ENCODE assay signal across 1 cellular context in the genomic region with DNA sequence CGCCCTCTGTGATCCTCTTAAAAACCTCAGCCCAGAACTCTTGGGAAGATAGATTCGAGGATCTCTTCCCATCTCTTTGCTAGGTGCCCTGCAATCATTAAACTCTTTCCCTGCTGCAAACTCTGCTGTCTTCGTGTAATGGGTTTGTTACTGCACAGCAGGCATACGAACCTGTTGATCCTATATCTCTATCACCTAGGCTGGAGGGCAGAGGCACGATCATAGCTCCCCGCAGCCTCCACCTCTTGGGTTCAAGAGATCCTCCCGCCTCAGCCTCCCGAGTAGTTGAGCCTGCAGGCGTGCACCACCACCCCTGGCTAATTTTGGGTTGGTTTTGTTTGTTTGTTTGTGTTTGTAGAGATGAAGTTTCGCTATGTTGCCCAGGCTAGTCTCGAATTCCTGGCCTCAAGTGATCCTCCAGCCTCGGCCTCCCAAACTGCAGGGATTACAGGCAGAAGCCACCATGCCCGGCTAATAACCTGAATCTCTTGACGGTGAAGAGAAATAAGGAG.
TF ChIP-seq lines count a peak whose summit lies in the region.

No MANE protein-coding gene starts in this region.

TF ChIP-seq in HepG2, 621 proteins besides CTCF, POLR2A, EP300 and RAD21:
- TF ChIP-seq, protein P1, sequence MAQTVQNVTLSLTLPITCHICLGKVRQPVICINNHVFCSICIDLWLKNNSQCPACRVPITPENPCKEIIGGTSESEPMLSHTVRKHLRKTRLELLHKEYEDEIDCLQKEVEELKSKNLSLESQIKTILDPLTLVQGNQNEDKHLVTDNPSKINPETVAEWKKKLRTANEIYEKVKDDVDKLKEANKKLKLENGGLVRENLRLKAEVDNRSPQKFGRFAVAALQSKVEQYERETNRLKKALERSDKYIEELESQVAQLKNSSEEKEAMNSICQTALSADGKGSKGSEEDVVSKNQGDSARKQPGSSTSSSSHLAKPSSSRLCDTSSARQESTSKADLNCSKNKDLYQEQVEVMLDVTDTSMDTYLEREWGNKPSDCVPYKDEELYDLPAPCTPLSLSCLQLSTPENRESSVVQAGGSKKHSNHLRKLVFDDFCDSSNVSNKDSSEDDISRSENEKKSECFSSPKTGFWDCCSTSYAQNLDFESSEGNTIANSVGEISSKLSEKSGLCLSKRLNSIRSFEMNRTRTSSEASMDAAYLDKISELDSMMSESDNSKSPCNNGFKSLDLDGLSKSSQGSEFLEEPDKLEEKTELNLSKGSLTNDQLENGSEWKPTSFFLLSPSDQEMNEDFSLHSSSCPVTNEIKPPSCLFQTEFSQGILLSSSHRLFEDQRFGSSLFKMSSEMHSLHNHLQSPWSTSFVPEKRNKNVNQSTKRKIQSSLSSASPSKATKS (CRISPR knock-in tag; IDR thresholded peaks at IDR 0.05), result no peak
- TF ChIP-seq ZNF335 (CRISPR knock-in tag; IDR thresholded peaks at IDR 0.05), result no peak
- TF ChIP-seq FOXO1 (CRISPR knock-in tag; IDR thresholded peaks at IDR 0.05), result peak; percentile 16; the same call in 1 of the 2 replicates
- TF ChIP-seq TBP (CRISPR knock-in tag; IDR thresholded peaks at IDR 0.05), result no peak
- 0 out of 2 replicates have a peak, but pooled peaks have one; percentile 3 for TF ChIP-seq ZNF383 (CRISPR knock-in tag; IDR thresholded peaks at IDR 0.05; ENCODE audit: borderline replicate concordance)
- no peak for TF ChIP-seq ZNF703 (CRISPR knock-in tag; IDR thresholded peaks at IDR 0.05; ENCODE audit: borderline replicate concordance)
- TF ChIP-seq HMG20A (CRISPR knock-in tag; IDR thresholded peaks at IDR 0.05; ENCODE audit: borderline replicate concordance), result 0 out of 2 replicates have a peak, but pooled peaks have one; percentile 29
- no peak for TF ChIP-seq ZNF672 (CRISPR knock-in tag; IDR thresholded peaks at IDR 0.05)
- no peak for TF ChIP-seq ZBTB8A (CRISPR knock-in tag; IDR thresholded peaks at IDR 0.05; ENCODE audit: borderline replicate concordance, low read depth)
- no peak for TF ChIP-seq ZNF768 (CRISPR knock-in tag; IDR thresholded peaks at IDR 0.05)
- TF ChIP-seq ZSCAN30 (CRISPR knock-in tag; IDR thresholded peaks at IDR 0.05), result no peak
- no peak for TF ChIP-seq FOXA1 (IDR thresholded peaks at IDR 0.05)
- TF ChIP-seq FOXA1 (CRISPR knock-in tag; IDR thresholded peaks at IDR 0.05), result no peak
- TF ChIP-seq ZNF460 (CRISPR knock-in tag; IDR thresholded peaks at IDR 0.05; ENCODE audit: borderline replicate concordance), result peak; percentile 87
- no peak for TF ChIP-seq HOXA5 (CRISPR knock-in tag; IDR thresholded peaks at IDR 0.05)
- TF ChIP-seq, protein P2, sequence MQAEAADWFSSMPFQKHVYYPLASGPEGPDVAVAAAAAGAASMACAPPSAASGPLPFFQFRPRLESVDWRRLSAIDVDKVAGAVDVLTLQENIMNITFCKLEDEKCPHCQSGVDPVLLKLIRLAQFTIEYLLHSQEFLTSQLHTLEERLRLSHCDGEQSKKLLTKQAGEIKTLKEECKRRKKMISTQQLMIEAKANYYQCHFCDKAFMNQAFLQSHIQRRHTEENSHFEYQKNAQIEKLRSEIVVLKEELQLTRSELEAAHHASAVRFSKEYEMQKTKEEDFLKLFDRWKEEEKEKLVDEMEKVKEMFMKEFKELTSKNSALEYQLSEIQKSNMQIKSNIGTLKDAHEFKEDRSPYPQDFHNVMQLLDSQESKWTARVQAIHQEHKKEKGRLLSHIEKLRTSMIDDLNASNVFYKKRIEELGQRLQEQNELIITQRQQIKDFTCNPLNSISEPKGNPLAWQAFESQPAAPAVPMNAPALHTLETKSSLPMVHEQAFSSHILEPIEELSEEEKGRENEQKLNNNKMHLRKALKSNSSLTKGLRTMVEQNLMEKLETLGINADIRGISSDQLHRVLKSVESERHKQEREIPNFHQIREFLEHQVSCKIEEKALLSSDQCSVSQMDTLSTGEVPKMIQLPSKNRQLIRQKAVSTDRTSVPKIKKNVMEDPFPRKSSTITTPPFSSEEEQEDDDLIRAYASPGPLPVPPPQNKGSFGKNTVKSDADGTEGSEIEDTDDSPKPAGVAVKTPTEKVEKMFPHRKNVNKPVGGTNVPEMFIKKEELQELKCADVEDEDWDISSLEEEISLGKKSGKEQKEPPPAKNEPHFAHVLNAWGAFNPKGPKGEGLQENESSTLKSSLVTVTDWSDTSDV (CRISPR knock-in tag; IDR thresholded peaks at IDR 0.05), result 0 out of 2 replicates have a peak, but pooled peaks have one; percentile 8
- TF ChIP-seq, protein P3, sequence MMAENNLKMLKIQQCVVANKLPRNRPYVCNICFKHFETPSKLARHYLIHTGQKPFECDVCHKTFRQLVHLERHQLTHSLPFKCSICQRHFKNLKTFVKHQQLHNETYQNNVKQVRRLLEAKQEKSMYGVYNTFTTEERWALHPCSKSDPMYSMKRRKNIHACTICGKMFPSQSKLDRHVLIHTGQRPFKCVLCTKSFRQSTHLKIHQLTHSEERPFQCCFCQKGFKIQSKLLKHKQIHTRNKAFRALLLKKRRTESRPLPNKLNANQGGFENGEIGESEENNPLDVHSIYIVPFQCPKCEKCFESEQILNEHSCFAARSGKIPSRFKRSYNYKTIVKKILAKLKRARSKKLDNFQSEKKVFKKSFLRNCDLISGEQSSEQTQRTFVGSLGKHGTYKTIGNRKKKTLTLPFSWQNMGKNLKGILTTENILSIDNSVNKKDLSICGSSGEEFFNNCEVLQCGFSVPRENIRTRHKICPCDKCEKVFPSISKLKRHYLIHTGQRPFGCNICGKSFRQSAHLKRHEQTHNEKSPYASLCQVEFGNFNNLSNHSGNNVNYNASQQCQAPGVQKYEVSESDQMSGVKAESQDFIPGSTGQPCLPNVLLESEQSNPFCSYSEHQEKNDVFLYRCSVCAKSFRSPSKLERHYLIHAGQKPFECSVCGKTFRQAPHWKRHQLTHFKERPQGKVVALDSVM (CRISPR knock-in tag; IDR thresholded peaks at IDR 0.05), result peak; percentile 99
- TF ChIP-seq SMARCC2 (IDR thresholded peaks at IDR 0.05), result no peak
- 0 out of 2 replicates have a peak, but pooled peaks have one; percentile 41 for TF ChIP-seq SETDB1 (CRISPR knock-in tag; IDR thresholded peaks at IDR 0.05; ENCODE audit: borderline replicate concordance)
- 0 out of 2 replicates have a peak, but pooled peaks have one; percentile 2 for TF ChIP-seq SIN3B (IDR thresholded peaks at IDR 0.05; ENCODE audit: low read length)
- peak; percentile 63; the same call in 1 of the 2 replicates for TF ChIP-seq RCOR2 (CRISPR knock-in tag; IDR thresholded peaks at IDR 0.05)
- TF ChIP-seq ELF3 (CRISPR knock-in tag; IDR thresholded peaks at IDR 0.05), result no peak; the same call in 1 of the 2 replicates
- peak; percentile 63; the same call in 1 of the 2 replicates for TF ChIP-seq CHD4 (IDR thresholded peaks at IDR 0.05; ENCODE audit: borderline replicate concordance, low read length)
- TF ChIP-seq, protein P4, sequence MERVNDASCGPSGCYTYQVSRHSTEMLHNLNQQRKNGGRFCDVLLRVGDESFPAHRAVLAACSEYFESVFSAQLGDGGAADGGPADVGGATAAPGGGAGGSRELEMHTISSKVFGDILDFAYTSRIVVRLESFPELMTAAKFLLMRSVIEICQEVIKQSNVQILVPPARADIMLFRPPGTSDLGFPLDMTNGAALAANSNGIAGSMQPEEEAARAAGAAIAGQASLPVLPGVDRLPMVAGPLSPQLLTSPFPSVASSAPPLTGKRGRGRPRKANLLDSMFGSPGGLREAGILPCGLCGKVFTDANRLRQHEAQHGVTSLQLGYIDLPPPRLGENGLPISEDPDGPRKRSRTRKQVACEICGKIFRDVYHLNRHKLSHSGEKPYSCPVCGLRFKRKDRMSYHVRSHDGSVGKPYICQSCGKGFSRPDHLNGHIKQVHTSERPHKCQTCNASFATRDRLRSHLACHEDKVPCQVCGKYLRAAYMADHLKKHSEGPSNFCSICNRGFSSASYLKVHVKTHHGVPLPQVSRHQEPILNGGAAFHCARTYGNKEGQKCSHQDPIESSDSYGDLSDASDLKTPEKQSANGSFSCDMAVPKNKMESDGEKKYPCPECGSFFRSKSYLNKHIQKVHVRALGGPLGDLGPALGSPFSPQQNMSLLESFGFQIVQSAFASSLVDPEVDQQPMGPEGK (CRISPR knock-in tag; IDR thresholded peaks at IDR 0.05), result 0 out of 2 replicates have a peak, but pooled peaks have one; percentile 1
